In the genomic region with DNA sequence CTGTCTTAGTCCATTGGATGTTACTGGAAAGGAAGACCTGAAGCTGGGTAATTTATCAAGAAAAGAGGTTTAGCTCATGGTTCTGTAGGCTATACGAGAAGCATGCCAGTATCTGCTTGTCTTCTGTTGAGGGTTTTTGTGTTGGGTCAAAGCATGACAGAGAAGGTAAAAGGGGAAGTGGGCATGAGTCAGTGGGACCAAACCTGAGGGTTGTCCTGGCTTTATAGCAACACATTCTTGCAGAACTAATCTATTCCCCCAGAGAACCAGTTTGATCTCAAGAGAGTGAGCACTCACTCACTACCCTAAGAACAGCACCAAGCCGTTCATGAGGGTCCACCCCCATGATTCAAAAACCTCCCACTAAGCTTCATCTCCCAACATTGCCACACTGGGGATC, we compare ENCODE assay signal across 10 cellular contexts. TPM values are rescaled to one million over a fixed set of nuclear protein-coding genes. Genes with fewer than 3 reads are reported as not detected.
A peak's percentile ranks its signal among the peaks of the same experiment; 100 is the strongest.
DNase-seq lines count a peak whose midpoint lies in the region; ATAC-seq lines count a peak whose summit lies in the region.
"Had no signal": no experiment of that assay in that cellular context is flagged by ENCODE, and none has a peak within 500 bp of the region (broad histone marks: within the 10 kb centered on the region; RNA-seq: fewer than 3 reads in every experiment).

No MANE protein-coding gene starts in this region.

- peak overlapping the region; percentile 47 to 55 for H3K4me3 Mint-ChIP-seq in stimulated activated naive B cell treated with anti-CD40 and anti-IgM and Interleukin-4, amounts not matched to agents 10 μg/mL and 1 μg/mL and 100 μg/mL, for 72 hours

- H3K27ac Mint-ChIP-seq in stimulated activated naive B cell treated with anti-CD40 and anti-IgM and Interleukin-4, amounts not matched to agents 10 μg/mL and 1 μg/mL and 100 μg/mL, for 72 hours: peak overlapping the region; percentile 87

- H3K36me3 Mint-ChIP-seq in stimulated activated naive B cell treated with anti-CD40 and anti-IgM and Interleukin-4, amounts not matched to agents 10 μg/mL and 1 μg/mL and 100 μg/mL, for 72 hours: no peaks in the 10 kb centered on the region

- no peaks in the 10 kb centered on the region for H3K27me3 Mint-ChIP-seq in stimulated activated naive B cell treated with anti-CD40 and anti-IgM and Interleukin-4, amounts not matched to agents 10 μg/mL and 1 μg/mL and 100 μg/mL, for 72 hours

- peak; percentile 47 for DNase-seq in SIG-M5 treated with dmso at 0.1 percent for 504 hours (lab: John Stamatoyannopoulos, UW; ENCODE audit: unreplicated experiment)
- no peak for DNase-seq in SIG-M5 (lab: John Stamatoyannopoulos, UW)
- peak; percentile 56 for DNase-seq in stimulated activated naive B cell treated with anti-CD40 and anti-IgM and Interleukin-4, amounts not matched to agents 10 μg/mL and 1 μg/mL and 100 μg/mL, for 72 hours
- no peak for DNase-seq in NCI-H2196 (lab: John Stamatoyannopoulos, UW; ENCODE audit: unreplicated experiment)
- no peak for DNase-seq in HT-29 (ENCODE audit: low spot score)
- DNase-seq: activated T-cell treated with anti-CD3 and anti-CD28 coated beads, Interleukin-2, amount 50 U/mL, for 1 hour; NCI-H2081 treated with DMSO at 0.1 percent for 48 hours had no signal

- no peaks in the 10 kb centered on the region for H3K9me3 Mint-ChIP-seq in stimulated activated naive B cell treated with anti-CD40 and anti-IgM and Interleukin-4, amounts not matched to agents 10 μg/mL and 1 μg/mL and 100 μg/mL, for 72 hours

- peak; percentile 80 for ATAC-seq in HG02759 (IDR thresholded peaks at IDR 0.05; ENCODE audit: unreplicated experiment)
- ATAC-seq in HG03565 (IDR thresholded peaks at IDR 0.05; ENCODE audit: unreplicated experiment): peak; percentile 58
- ATAC-seq in stimulated activated naive B cell treated with anti-CD40 and anti-IgM and Interleukin-4, amounts not matched to agents 10 μg/mL and 1 μg/mL and 100 μg/mL, for 72 hours (replicated peaks): peak; percentile 93 to 96
- no peak for ATAC-seq in HG03521 (IDR thresholded peaks at IDR 0.05; ENCODE audit: unreplicated experiment)

- peaks cover 25 to 31% of the 10 kb centered on the region in 2 donors for H3K4me1 Mint-ChIP-seq in stimulated activated naive B cell treated with anti-CD40 and anti-IgM and Interleukin-4, amounts not matched to agents 10 μg/mL and 1 μg/mL and 100 μg/mL, for 72 hours

RNA-seq across cellular contexts. Expression of a gene that starts 19.0 kb away (rescaled TPM):
- total RNA-seq in HT-29 (2014; rRNA removed; shearing (Covaris generic)): 8.2 and 10.2 TPM in 2 replicates

Comparison
In these comparisons a context has a peak if more than half of its experiments do, and no peak if none do; other contexts are left out.
1. DNase-seq: peak in SIG-M5 treated with dmso at 0.1 percent for 504 hours (single experiment) and stimulated activated naive B cell treated with anti-CD40 and anti-IgM and Interleukin-4, amounts not matched to agents 10 μg/mL and 1 μg/mL and 100 μg/mL, for 72 hours (single experiment); none in SIG-M5 (single experiment), NCI-H2196 (single experiment) and HT-29 (single experiment).